Comparison of ENCODE assay signal across 8 cellular contexts in the genomic region with DNA sequence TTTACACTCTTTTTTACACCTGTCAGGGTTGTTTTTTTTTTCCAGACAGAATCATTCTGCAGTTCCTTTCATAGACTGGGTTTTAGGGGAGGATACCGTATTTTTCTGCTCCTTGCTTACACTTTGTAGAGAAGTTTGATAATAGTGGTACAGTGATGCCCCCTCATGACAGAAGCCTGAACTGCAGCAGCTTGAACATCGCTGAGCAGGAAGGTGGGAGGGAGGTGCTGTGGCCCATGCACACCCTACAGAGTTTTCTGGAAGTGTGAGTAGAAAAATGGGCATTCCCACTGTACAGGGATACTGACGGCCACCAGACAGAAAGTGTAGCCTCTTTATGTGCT. TPM values are rescaled to one million over a fixed set of nuclear protein-coding genes. Genes with fewer than 3 reads are reported as not detected.
DNase-seq lines count a peak whose midpoint lies in the region; ATAC-seq and TF ChIP-seq lines count a peak whose summit lies in the region.

No MANE protein-coding gene starts in this region.

- H3K9ac ChIP-seq in SK-N-MC (ENCODE audit: insufficient read length) (no peak overlapping the region), rectal smooth muscle tissue (ENCODE audit: low read length) (no peak overlapping the region)

- H3K27me3 ChIP-seq in heart right ventricle (peaks cover 0 to 26% (median 0%) of the 10 kb centered on the region in 7 donors), rectal smooth muscle tissue (ENCODE audit: control insufficient read depth, insufficient read depth, low read length) (no peaks in the 10 kb centered on the region), vagina (no peaks in the 10 kb centered on the region)

- no peaks in the 10 kb centered on the region for H3K9me3 ChIP-seq in SK-N-MC (ENCODE audit: low read depth, low read length)
- H3K9me3 ChIP-seq in heart right ventricle, result no peaks in the 10 kb centered on the region
- H3K9me3 ChIP-seq in vagina, result no peaks in the 10 kb centered on the region

- peak overlapping the region; percentile 74 for H3K4me3 ChIP-seq in SK-N-MC
- peak overlapping the region in 9 of 10 donors; percentile 11 to 47 (median 38) for H3K4me3 ChIP-seq in heart right ventricle
- H3K4me3 ChIP-seq in rectal smooth muscle tissue (ENCODE audit: low read length), result peak overlapping the region; percentile 46
- H3K4me3 ChIP-seq in vagina, result peak overlapping the region; percentile 5 to 28

- H3K4me1 Mint-ChIP-seq in activated naive CD4-positive, alpha-beta T cell treated with anti-CD3 and anti-CD28 coated beads, Interleukin-2, amount 50 U/mL, for 24 hours, result peaks cover 38% of the 10 kb centered on the region

- H3K27ac Mint-ChIP-seq in activated naive CD4-positive, alpha-beta T cell treated with anti-CD3 and anti-CD28 coated beads, Interleukin-2, amount 50 U/mL, for 24 hours, result peak overlapping the region; percentile 69

- H3K4me1 ChIP-seq in heart right ventricle (no peaks in the 10 kb centered on the region), rectal smooth muscle tissue (ENCODE audit: control insufficient read depth, insufficient read depth, low read length) (no peaks in the 10 kb centered on the region), vagina (no peaks in the 10 kb centered on the region)

- TF ChIP-seq POLR2A in vagina (IDR thresholded peaks at IDR 0.05), result no peak

- TF ChIP-seq CTCF in heart right ventricle (IDR thresholded peaks at IDR 0.05) (peak; percentile 45 to 78 (median 72)), vagina (IDR thresholded peaks at IDR 0.05) (peak; percentile 8 to 63 (median 13))

- no peaks in the 10 kb centered on the region for H3K9me3 Mint-ChIP-seq in activated naive CD4-positive, alpha-beta T cell treated with anti-CD3 and anti-CD28 coated beads, Interleukin-2, amount 50 U/mL, for 24 hours

- WGBS in heart right ventricle, 2 donors, result 0% methylated on average over 3 of the region's 3 CpGs

- ATAC-seq in GM21786 (IDR thresholded peaks at IDR 0.05; ENCODE audit: unreplicated experiment) (peak; percentile 89), heart right ventricle (peak; percentile 73 to 96 (median 90))

- DNase-seq in ELF-1 (ENCODE audit: low read depth, low spot score), result peak; percentile 92
- peak; percentile 70 to 73 for DNase-seq in Kasumi-1 (lab: John Stamatoyannopoulos, UW)
- DNase-seq in SK-N-MC (ENCODE audit: low read depth, low spot score), result peak; percentile 34
- peak; percentile 39 to 73 for DNase-seq in heart right ventricle
- no peak for DNase-seq in vagina (ENCODE audit: extremely low spot score in 2 of 2)

- no peaks in the 10 kb centered on the region for H3K27me3 Mint-ChIP-seq in activated naive CD4-positive, alpha-beta T cell treated with anti-CD3 and anti-CD28 coated beads, Interleukin-2, amount 50 U/mL, for 24 hours

- intact Hi-C loops in heart right ventricle (cut with DNase I), result loop anchor here (1.0 to 10.0 kb wide), 8 partner anchors 118 to 254 kb away; partner anchors contain the start of genes BEX4 (in 3 of the 10) and TCEAL7 (in 1 of the 10)
- intact Hi-C loops in vagina (cut with DNase I), result loop anchor here (10.0 kb wide), 1 partner anchor 120 kb away; no protein-coding TSS in a partner anchor

- H3K36me3 Mint-ChIP-seq in activated naive CD4-positive, alpha-beta T cell treated with anti-CD3 and anti-CD28 coated beads, Interleukin-2, amount 50 U/mL, for 24 hours, result no peaks in the 10 kb centered on the region

- peak overlapping the region; percentile 95 for H3K4me3 Mint-ChIP-seq in activated naive CD4-positive, alpha-beta T cell treated with anti-CD3 and anti-CD28 coated beads, Interleukin-2, amount 50 U/mL, for 24 hours

- no peak overlapping the region for H3K27ac ChIP-seq in SK-N-MC
- H3K27ac ChIP-seq in heart right ventricle, result no peak overlapping the region
- H3K27ac ChIP-seq in rectal smooth muscle tissue (ENCODE audit: low read depth, low read length), result no peak overlapping the region
- H3K27ac ChIP-seq in vagina, result no peak overlapping the region

- no peaks in the 10 kb centered on the region for H3K36me3 ChIP-seq in SK-N-MC (ENCODE audit: insufficient read depth, low read length)
- no peaks in the 10 kb centered on the region for H3K36me3 ChIP-seq in heart right ventricle
- no peaks in the 10 kb centered on the region for H3K36me3 ChIP-seq in rectal smooth muscle tissue (ENCODE audit: control insufficient read depth, insufficient read depth, low read length)
- H3K36me3 ChIP-seq in vagina, result no peaks in the 10 kb centered on the region

RNA-seq across cellular contexts. Expression of gene RAB40A, which starts 54.5 kb away (rescaled TPM):
- under 1 TPM in 6 of 10 donors, not detected in 4; 0.15 to 0.41 (median 0.26) TPM for total RNA-seq in heart right ventricle
- under 1 TPM; 0.04 to 0.44 TPM for polyA plus RNA-seq in heart right ventricle
- 0.98 TPM for total RNA-seq in vagina

Comparison
In these comparisons a context has a peak if more than half of its experiments do, and no peak if none do; other contexts are left out.
1. DNase-seq: peak in ELF-1 (single experiment), Kasumi-1 (2 of 2), SK-N-MC (single experiment) and heart right ventricle (2 of 2); none in vagina (0 of 2).
2. H3K4me3 ChIP-seq: peak in every context shown above with its lines; median percentile 74 in SK-N-MC; 46 in rectal smooth muscle tissue; 38 in heart right ventricle; 16 in vagina.